ENCODE assay signal across 20 cellular contexts in genomic region chr12:131264625-131265024, GRCh38.
DNase-seq lines count a peak whose midpoint lies in the region; ATAC-seq and TF ChIP-seq lines count a peak whose summit lies in the region.
"Had no signal": no experiment of that assay in that cellular context is flagged by ENCODE, and none has a peak within 500 bp of the region (broad histone marks: within the 10 kb centered on the region; RNA-seq: fewer than 3 reads in every experiment).

No MANE protein-coding gene starts in this region.

- H3K27me3 ChIP-seq in tibial nerve: no peaks in the 10 kb centered on the region
- H3K27me3 ChIP-seq: hepatocyte, right lobe of liver had no signal

- H3K9me3 ChIP-seq in mucosa of descending colon (no peaks in the 10 kb centered on the region), tibial nerve (no peaks in the 10 kb centered on the region)
- H3K9me3 ChIP-seq: HAP-1, right lobe of liver had no signal

- no peaks in the 10 kb centered on the region for H3K36me3 ChIP-seq in mucosa of descending colon (ENCODE audit: low read depth)
- H3K36me3 ChIP-seq in tibial nerve: no peaks in the 10 kb centered on the region
- H3K36me3 ChIP-seq: HAP-1, right lobe of liver had no signal

- intact Hi-C loops in mucosa of descending colon (cut with DNase I, micrococcal nuclease): no loop called here

- TF ChIP-seq CTCF in RWPE1 (conservative IDR thresholded peaks at IDR 0.05; ENCODE audit: low read depth) (no peak), mucosa of descending colon (IDR thresholded peaks at IDR 0.05) (no peak), tibial nerve (IDR thresholded peaks at IDR 0.05) (no peak)

- TF ChIP-seq POLR2A in tibial nerve (IDR thresholded peaks at IDR 0.05): no peak

- CTCF ChIA-PET in RWPE1 (lab: Yijun Ruan, JAX): no interaction called here

- DNase-seq in A172 (ENCODE audit: low spot score) (peak; percentile 66), Daoy (ENCODE audit: low read depth) (peak; percentile 76), RWPE1 (ENCODE audit: low spot score) (no peak), mucosa of descending colon (no peak), KG1 (lab: John Stamatoyannopoulos, UW) (no peak), NCI-H82 (lab: John Stamatoyannopoulos, UW) (no peak), tibial nerve (ENCODE audit: low spot score in 2 of 2) (no peak)
- DNase-seq in stimulated activated CD4-positive, alpha-beta T cell treated with anti-CD3 and anti-CD28 coated beads, Interleukin-4, amount 100 ng/mL, for 4 hours: no peak
- DNase-seq: activated naive CD4-positive, alpha-beta T cell treated with anti-CD3 and anti-CD28 coated beads for 36 hours; activated T-cell treated with anti-CD3 and anti-CD28 coated beads for 4 hours; CD8-positive, alpha-beta T cell; midbrain; NCI-H2227 treated with DMSO at 0.1 percent for 48 hours; nucleus accumbens; stimulated activated CD4-positive, alpha-beta T cell treated with anti-CD3 and anti-CD28 coated beads, Interleukin-1b, Interleukin-23, amount 100 ng/mL, for 48 hours; T-cell had no signal

- H3K27ac ChIP-seq in RWPE1 (peak overlapping the region; percentile 6; the same call in 1 of the 2 replicates), tibial nerve (no peak overlapping the region)
- H3K27ac ChIP-seq: hepatocyte, KMS-11, right lobe of liver had no signal

- TF ChIP-seq EP300 in tibial nerve (IDR thresholded peaks at IDR 0.05): no peak

- POLR2A ChIA-PET in RWPE1 (lab: Yijun Ruan, JAX; ENCODE audit: low non-redundant PET): no interaction called here

- 73 to 74% methylated on average over 10 of the region's 10 CpGs for WGBS in tibial nerve, 2 donors

- ATAC-seq in mucosa of descending colon: peak; percentile 55
- ATAC-seq: CD8-positive, alpha-beta T cell; T-cell had no signal

- H3K4me1 ChIP-seq in mucosa of descending colon (ENCODE audit: low read depth): no peaks in the 10 kb centered on the region
- H3K4me1 ChIP-seq in tibial nerve: peaks cover 0 to 12% (median 0%) of the 10 kb centered on the region in 4 donors
- H3K4me1 ChIP-seq: HAP-1, right lobe of liver had no signal

- H3K4me3 ChIP-seq in mucosa of descending colon: no peak overlapping the region
- H3K4me3 ChIP-seq in tibial nerve: no peak overlapping the region
- H3K4me3 ChIP-seq: HAP-1, hepatocyte, right lobe of liver had no signal

Comparison
In these comparisons a context has a peak if more than half of its experiments do, and no peak if none do; other contexts are left out.
1. DNase-seq: peak in A172 (single experiment) and Daoy (single experiment); none in RWPE1 (single experiment), mucosa of descending colon (0 of 3), stimulated activated CD4-positive, alpha-beta T cell treated with anti-CD3 and anti-CD28 coated beads, Interleukin-4, amount 100 ng/mL, for 4 hours (0 of 2), KG1 (single experiment), NCI-H82 (single experiment) and tibial nerve (0 of 2).